Comparison of ENCODE assay signal across 22 cellular contexts in the genomic region with DNA sequence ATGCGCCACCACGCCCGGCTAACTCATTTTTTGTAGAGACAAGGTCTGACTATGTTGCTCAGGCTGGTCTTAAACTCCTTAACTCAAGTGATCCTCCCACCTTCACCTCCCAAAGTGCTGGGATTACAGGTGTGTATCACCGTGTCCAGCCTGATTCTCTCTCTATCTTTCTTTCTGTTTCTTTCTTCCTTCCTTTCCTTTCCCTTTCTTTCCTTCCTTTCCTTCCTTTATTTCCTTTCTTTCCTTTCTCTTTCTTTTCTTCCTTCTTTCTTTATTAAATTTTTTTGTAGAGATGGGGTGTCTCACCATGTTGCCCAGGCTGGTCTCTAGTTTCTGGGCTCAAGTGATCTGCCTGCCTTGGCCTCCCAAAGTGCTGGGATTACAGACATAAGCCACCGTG.
"Had no signal": no experiment of that assay in that cellular context is flagged by ENCODE, and none has a peak within 500 bp of the region (broad histone marks: within the 10 kb centered on the region; RNA-seq: fewer than 3 reads in every experiment).

No MANE protein-coding gene starts in this region.

- ATAC-seq: Panc1, PC-3, SK-N-SH treated with all-trans-retinoic acid at 6 μM for 48 hours had no signal

- H3K27ac ChIP-seq: HL-60, RWPE1, SJCRH30 had no signal

- H3K9me3 ChIP-seq: MG63, SJCRH30 had no signal

- H3K4me1 ChIP-seq: SJCRH30 had no signal

- H3K36me3 ChIP-seq: MG63, SJCRH30 had no signal

- H3K4me3 ChIP-seq: MG63, SJCRH30 had no signal

- H3K27me3 ChIP-seq: MG63, SJCRH30 had no signal

- DNase-seq: Karpas-422, KG1, MG63, NCI-H1092, NCI-H1436, NCI-H187, NCI-H2029, NCI-H2081 treated with DMSO at 0.1 percent for 48 hours, NCI-H2171, NCI-H226, NCI-H446, NCI-H510A, NCI-H524 treated with DMSO at 0.1 percent for 48 hours, NCI-H69, NCI-H774, PC-3, SHP77, SJCRH30 had no signal
